ENCODE assay signal across 8 cellular contexts in genomic region chr5:177509991-177510566, GRCh38. TPM values are rescaled to one million over a fixed set of nuclear protein-coding genes. Genes with fewer than 3 reads are reported as not detected.
DNase-seq lines count a peak whose midpoint lies in the region; ATAC-seq and TF ChIP-seq lines count a peak whose summit lies in the region.

No MANE protein-coding gene starts in this region.

- H3K27me3 ChIP-seq in mucosa of rectum (ENCODE audit: control insufficient read depth in 2 of 2, insufficient read depth in 2 of 2, low read length in 2 of 2) (no peaks in the 10 kb centered on the region), smooth muscle cell (ENCODE audit: low read depth) (no peaks in the 10 kb centered on the region)

- TF ChIP-seq CTCF in GM12864 (IDR thresholded peaks at IDR 0.05; ENCODE audit: low read depth, low read length, missing control alignments) (no peak), NB4 (IDR thresholded peaks at IDR 0.05; ENCODE audit: low read depth, low read length) (peak; percentile 18), smooth muscle cell (IDR thresholded peaks at IDR 0.05; ENCODE audit: borderline replicate concordance, insufficient read depth, poor library complexity, severe bottlenecking) (no peak)

- H3K36me3 ChIP-seq in mucosa of rectum (ENCODE audit: control insufficient read depth in 2 of 2, insufficient read depth in 2 of 2, low read length in 2 of 2) (peaks cover 37 to 44% of the 10 kb centered on the region in 2 donors), smooth muscle cell (ENCODE audit: low read depth) (no peaks in the 10 kb centered on the region)

- H3K4me2 ChIP-seq in smooth muscle cell, result no peak overlapping the region

- H3K4me1 ChIP-seq in mucosa of rectum (ENCODE audit: control insufficient read depth in 2 of 2, insufficient read depth in 2 of 2, low read length in 2 of 2), result peaks cover 3 to 7% of the 10 kb centered on the region in 2 donors
- no peaks in the 10 kb centered on the region for H3K4me1 ChIP-seq in smooth muscle cell (ENCODE audit: low read depth)

- no peak overlapping the region for H2AFZ ChIP-seq in smooth muscle cell (ENCODE audit: low read depth)

- peaks cover 5% of the 10 kb centered on the region for H3K79me2 ChIP-seq in smooth muscle cell (ENCODE audit: low read depth)

- TF ChIP-seq POLR2A in NB4 (IDR thresholded peaks at IDR 0.05; ENCODE audit: extremely low read depth, insufficient read length), result no peak

- H3K27ac ChIP-seq in mucosa of rectum (ENCODE audit: low read depth in 2 of 2, low read length in 2 of 2) (peak overlapping the region; percentile 50 to 82), smooth muscle cell (ENCODE audit: low read depth) (no peak overlapping the region)

- DNase-seq in GM12864 (ENCODE audit: low read depth), result no peak
- DNase-seq in NB4 (ENCODE audit: low read depth), result peak; percentile 87
- no peak for DNase-seq in NCI-H748 treated with DMSO at 0.1 percent for 48 hours (lab: John Stamatoyannopoulos, UW)
- DNase-seq in HPDE6-E6E7 (ENCODE audit: extremely low spot score), result no peak
- DNase-seq in smooth muscle cell (lab: John Stamatoyannopoulos, UW; ENCODE audit: unreplicated experiment), result no peak

- H4K20me1 ChIP-seq in smooth muscle cell (ENCODE audit: low read depth), result no peaks in the 10 kb centered on the region

- H3K9me3 ChIP-seq in mucosa of rectum (ENCODE audit: control insufficient read depth in 2 of 2, low read length in 2 of 2) (no peaks in the 10 kb centered on the region), smooth muscle cell (replicated peaks; ENCODE audit: low read depth) (no peaks in the 10 kb centered on the region)

- no peak overlapping the region for H3K9ac ChIP-seq in mucosa of rectum (ENCODE audit: low read depth in 1 of 2, low read length in 2 of 2)
- H3K9ac ChIP-seq in smooth muscle cell (ENCODE audit: low read depth), result no peak overlapping the region

- peak overlapping the region; percentile 62 for H3K4me3 ChIP-seq in GM12864 (ENCODE audit: low read depth, low read length)
- peak overlapping the region; percentile 82 for H3K4me3 ChIP-seq in NB4 (ENCODE audit: low read depth, low read length)
- H3K4me3 ChIP-seq in mucosa of rectum (ENCODE audit: low read length in 2 of 2), result peak overlapping the region in 1 of 2 donors; percentile 71
- H3K4me3 ChIP-seq in smooth muscle cell, result no peak overlapping the region

- peak; percentile 37 for ATAC-seq in GM21390 (IDR thresholded peaks at IDR 0.05; ENCODE audit: unreplicated experiment)
- no peak for ATAC-seq in HG03039 (IDR thresholded peaks at IDR 0.05; ENCODE audit: unreplicated experiment)

- 88% methylated on average over 11 of the region's 11 CpGs for WGBS in smooth muscle cell (ENCODE audit: low lambda C conversion rate)

- H3F3A ChIP-seq in smooth muscle cell (ENCODE audit: low read depth), result no peaks in the 10 kb centered on the region

RNA-seq across cellular contexts. Expression of gene DOK3, which starts 0.5 kb away (rescaled TPM):
- total RNA-seq in smooth muscle cell, result 0.58 and 1.5 TPM in 2 replicates
- polyA plus RNA-seq in smooth muscle cell, result 1.4 and 3.5 TPM in 2 replicates

RNA-seq across cellular contexts. Expression of gene DDX41, which starts 6.7 kb away (rescaled TPM):
- 77.2 and 90.0 TPM in 2 replicates for total RNA-seq in smooth muscle cell
- polyA plus RNA-seq in smooth muscle cell, result 72.5 and 80.4 TPM in 2 replicates

RNA-seq across cellular contexts. Expression of gene PDLIM7, which starts 12.7 kb away (rescaled TPM):
- total RNA-seq in smooth muscle cell, result 172 and 235 TPM in 2 replicates
- polyA plus RNA-seq in smooth muscle cell, result 511 and 635 TPM in 2 replicates

RNA-seq across cellular contexts. Expression of gene DBN1, which starts 36.6 kb away (rescaled TPM):
- 116 and 121 TPM in 2 replicates for total RNA-seq in smooth muscle cell
- 194 and 202 TPM in 2 replicates for polyA plus RNA-seq in smooth muscle cell

RNA-seq across cellular contexts. Expression of gene FAM193B, which starts 44.3 kb away (rescaled TPM):
- total RNA-seq in smooth muscle cell, result 28.3 and 36.5 TPM in 2 replicates
- 42.8 and 58.2 TPM in 2 replicates for polyA plus RNA-seq in smooth muscle cell
